In genomic region chr17:10292057-10292931, GRCh38 we compare ENCODE assay signal across 8 cellular contexts.
DNase-seq lines count a peak whose midpoint lies in the region; ATAC-seq, FAIRE-seq and TF ChIP-seq lines count a peak whose summit lies in the region.

No MANE protein-coding gene starts in this region.

- no peaks in the 10 kb centered on the region for H4K20me1 ChIP-seq in astrocyte (ENCODE audit: insufficient read depth, low read length)

- H3K9me3 ChIP-seq in astrocyte (ENCODE audit: insufficient read depth, low read depth, low read length) (no peaks in the 10 kb centered on the region), kidney (ENCODE audit: control insufficient read depth in 1 of 2, low read length in 2 of 2) (no peaks in the 10 kb centered on the region)

- H3K4me3 ChIP-seq in astrocyte (ENCODE audit: insufficient read depth, low read depth, low read length) (no peak overlapping the region), kidney (ENCODE audit: low read length in 2 of 2) (no peak overlapping the region)

- no peak overlapping the region for H2AFZ ChIP-seq in astrocyte (ENCODE audit: low read depth, low read length)

- peak overlapping the region; percentile 30 for H3K4me3 Mint-ChIP-seq in astrocyte (ENCODE audit: unreplicated experiment)

- H3K36me3 ChIP-seq in astrocyte (ENCODE audit: insufficient read depth, low read length) (no peaks in the 10 kb centered on the region), kidney (ENCODE audit: control insufficient read depth in 1 of 2, insufficient read depth in 2 of 2, low read length in 2 of 2) (no peaks in the 10 kb centered on the region)

- no peak overlapping the region for H3K27ac ChIP-seq in astrocyte (ENCODE audit: low read depth, low read length)
- no peak overlapping the region for H3K27ac ChIP-seq in kidney (ENCODE audit: low read depth in 2 of 2, low read length in 2 of 2)

- no peaks in the 10 kb centered on the region for H3K79me2 ChIP-seq in astrocyte (ENCODE audit: insufficient read depth, low read length)

- no peaks in the 10 kb centered on the region for H3K36me3 Mint-ChIP-seq in astrocyte (ENCODE audit: low read depth, unreplicated experiment)

- no peaks in the 10 kb centered on the region for H3K4me1 ChIP-seq in astrocyte (ENCODE audit: insufficient read depth, low read length)
- no peaks in the 10 kb centered on the region for H3K4me1 ChIP-seq in kidney (ENCODE audit: control insufficient read depth in 1 of 2, insufficient read depth in 1 of 2, low read depth in 1 of 2, low read length in 2 of 2)

- H3K27me3 Mint-ChIP-seq in astrocyte (ENCODE audit: low read depth, unreplicated experiment): peaks cover 3% of the 10 kb centered on the region

- H3K9ac ChIP-seq in astrocyte (ENCODE audit: low read length) (no peak overlapping the region), kidney (ENCODE audit: low read length in 2 of 2) (no peak overlapping the region)

- DNase-seq in astrocyte (ENCODE audit: low read depth): no peak
- DNase-seq in posterior vena cava (ENCODE audit: low spot score): peak; percentile 84
- no peak for DNase-seq in RKO (ENCODE audit: low spot score)
- DNase-seq in putamen (ENCODE audit: low spot score): no peak
- DNase-seq in kidney: no peak
- DNase-seq in ureter (ENCODE audit: low spot score): no peak

- intact Hi-C loops in posterior vena cava (cut with DNase I): no loop called here
- intact Hi-C loops in kidney (cut with DNase I): no loop called here

- H3K27ac Mint-ChIP-seq in astrocyte (ENCODE audit: unreplicated experiment): peak overlapping the region; percentile 87

- TF ChIP-seq CTCF in astrocyte (IDR thresholded peaks at IDR 0.05; ENCODE audit: insufficient read depth, low read depth, low read length) (no peak), kidney (IDR thresholded peaks at IDR 0.05; ENCODE audit: borderline replicate concordance, extremely low read depth, insufficient read depth) (no peak)

- H3K4me1 Mint-ChIP-seq in astrocyte (ENCODE audit: low read depth, unreplicated experiment): peaks cover 20% of the 10 kb centered on the region

- H3K27me3 ChIP-seq in astrocyte (ENCODE audit: insufficient read depth, low read length): no peaks in the 10 kb centered on the region

- peak overlapping the region; percentile 41 for H3K4me2 ChIP-seq in astrocyte (ENCODE audit: low read length)

- peak; percentile 74 for ATAC-seq in GM18868 (IDR thresholded peaks at IDR 0.05; ENCODE audit: unreplicated experiment)
- peak; percentile 57 for ATAC-seq in HG03064 (IDR thresholded peaks at IDR 0.05; ENCODE audit: low read depth, unreplicated experiment)

- no peak for FAIRE-seq in astrocyte (lab: Jason Lieb, UNC)
- FAIRE-seq in kidney (lab: Jason Lieb, UNC): no peak

- peaks cover 2% of the 10 kb centered on the region for H3K9me3 Mint-ChIP-seq in astrocyte (ENCODE audit: unreplicated experiment)
